Comparison of ENCODE assay signal across 1 cellular context in the genomic region with DNA sequence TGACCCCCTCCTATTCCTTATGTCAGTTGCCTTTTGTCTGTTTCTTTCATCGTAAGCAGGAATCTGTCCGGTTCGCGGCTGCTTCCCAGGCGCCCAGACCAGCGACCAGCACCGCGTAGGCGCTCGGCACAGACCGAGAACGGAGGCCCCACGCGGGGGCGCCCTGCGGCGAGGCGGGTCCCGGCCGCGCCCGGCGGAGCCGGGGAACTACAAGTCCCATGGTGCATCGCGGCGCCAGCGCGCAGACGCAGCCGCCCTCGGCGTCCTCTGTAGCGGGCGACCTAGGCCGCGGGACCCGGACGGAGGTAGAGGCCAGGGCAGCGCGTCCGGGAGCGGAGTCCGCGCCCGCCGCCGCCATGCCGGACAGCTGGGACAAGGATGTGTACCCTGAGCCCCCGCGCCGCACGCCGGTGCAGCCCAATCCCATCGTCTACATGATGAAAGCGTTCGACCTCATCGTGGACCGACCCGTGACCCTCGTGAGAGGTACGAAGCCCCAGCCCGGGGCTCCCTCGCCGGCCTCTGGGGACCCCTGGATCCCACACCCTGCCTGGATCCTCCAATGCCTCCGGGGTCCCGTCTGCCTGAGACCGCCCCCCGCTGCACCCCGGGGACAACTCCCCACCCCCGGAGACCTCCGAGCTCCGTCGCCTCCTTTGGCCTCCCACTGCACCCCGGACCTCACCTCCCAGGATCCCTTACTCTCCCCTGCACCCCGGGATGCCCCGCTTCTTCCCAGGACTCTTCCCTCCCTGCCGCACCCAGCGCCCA.
TF ChIP-seq lines count a peak whose summit lies in the region.

A gene (plus strand): TSS at position 270 of the 771 bp plus-strand sequence. CDS start 87 bp downstream, at position 357.

TF ChIP-seq in HEK293, 187 proteins besides CTCF, POLR2A, EP300 and RAD21 (continued from another document):
- TF ChIP-seq, protein P1, sequence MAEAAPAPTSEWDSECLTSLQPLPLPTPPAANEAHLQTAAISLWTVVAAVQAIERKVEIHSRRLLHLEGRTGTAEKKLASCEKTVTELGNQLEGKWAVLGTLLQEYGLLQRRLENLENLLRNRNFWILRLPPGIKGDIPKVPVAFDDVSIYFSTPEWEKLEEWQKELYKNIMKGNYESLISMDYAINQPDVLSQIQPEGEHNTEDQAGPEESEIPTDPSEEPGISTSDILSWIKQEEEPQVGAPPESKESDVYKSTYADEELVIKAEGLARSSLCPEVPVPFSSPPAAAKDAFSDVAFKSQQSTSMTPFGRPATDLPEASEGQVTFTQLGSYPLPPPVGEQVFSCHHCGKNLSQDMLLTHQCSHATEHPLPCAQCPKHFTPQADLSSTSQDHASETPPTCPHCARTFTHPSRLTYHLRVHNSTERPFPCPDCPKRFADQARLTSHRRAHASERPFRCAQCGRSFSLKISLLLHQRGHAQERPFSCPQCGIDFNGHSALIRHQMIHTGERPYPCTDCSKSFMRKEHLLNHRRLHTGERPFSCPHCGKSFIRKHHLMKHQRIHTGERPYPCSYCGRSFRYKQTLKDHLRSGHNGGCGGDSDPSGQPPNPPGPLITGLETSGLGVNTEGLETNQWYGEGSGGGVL (tag by site-specific recombination; IDR thresholded peaks at IDR 0.05) = peak; percentile 21; the same call in 1 of the 2 replicates
- no peak for TF ChIP-seq ZNF530 (tag by site-specific recombination; IDR thresholded peaks at IDR 0.05; ENCODE audit: low read depth)
- no peak for TF ChIP-seq ZNF248 (tag by site-specific recombination; IDR thresholded peaks at IDR 0.05)
- TF ChIP-seq ZNF677 (tag by site-specific recombination; IDR thresholded peaks at IDR 0.05) = no peak
